Comparison of ENCODE assay signal across 3 cellular contexts in genomic region chrX:101993335-101993734, GRCh38.
TF ChIP-seq lines count a peak whose summit lies in the region.

No MANE protein-coding gene starts in this region.

TF ChIP-seq in A549, 52 proteins besides CTCF, POLR2A, EP300 and RAD21:
- TF ChIP-seq ELK1 (IDR thresholded peaks at IDR 0.05; ENCODE audit: low read depth, low read length) (no peak), BCL3 (IDR thresholded peaks at IDR 0.05) (no peak), NFE2L2 (conservative IDR thresholded peaks at IDR 0.05; ENCODE audit: low read length) (0 out of 2 replicates have a peak, but pooled peaks have one; percentile 19), MAFK (IDR thresholded peaks at IDR 0.05; ENCODE audit: partially characterized antibody) (peak; percentile 56)

TF ChIP-seq in IMR-90, 13 proteins besides CTCF, POLR2A, EP300 and RAD21 (continued from another document):
- TF ChIP-seq USF2 (IDR thresholded peaks at IDR 0.05; ENCODE audit: low read depth, low read length) (no peak), RCOR1 (IDR thresholded peaks at IDR 0.05; ENCODE audit: insufficient replicate concordance, low read length) (no peak), CHD1 (IDR thresholded peaks at IDR 0.05; ENCODE audit: low read depth, low read length) (no peak), MAFK (IDR thresholded peaks at IDR 0.05; ENCODE audit: low read depth, low read length) (peak; percentile 44), NFE2L2 (IDR thresholded peaks at IDR 0.05; ENCODE audit: low read depth, low read length) (peak; percentile 66)

TF ChIP-seq in K562, 482 proteins besides CTCF, POLR2A, EP300 and RAD21 (continued from another document):
- TF ChIP-seq CUX1 (CRISPR knock-in tag; IDR thresholded peaks at IDR 0.05): no peak
- no peak for TF ChIP-seq THAP12 (CRISPR knock-in tag; IDR thresholded peaks at IDR 0.05)
- no peak for TF ChIP-seq SREBF2 (CRISPR knock-in tag; IDR thresholded peaks at IDR 0.05)
- TF ChIP-seq SMARCC2 (IDR thresholded peaks at IDR 0.05; ENCODE audit: low read depth): no peak
- TF ChIP-seq PBX2 (CRISPR knock-in tag; IDR thresholded peaks at IDR 0.05; ENCODE audit: low read depth): no peak
- TF ChIP-seq PBX2 (tag; conservative IDR thresholded peaks at IDR 0.05; ENCODE audit: low read depth): no peak
- TF ChIP-seq NFRKB (IDR thresholded peaks at IDR 0.05; ENCODE audit: low read depth): no peak
- TF ChIP-seq VEZF1 (CRISPR knock-in tag; IDR thresholded peaks at IDR 0.05): no peak
- TF ChIP-seq MLLT1 (IDR thresholded peaks at IDR 0.05): no peak
- no peak for TF ChIP-seq HDAC6 (IDR thresholded peaks at IDR 0.05; ENCODE audit: low read depth, low read length)
- TF ChIP-seq ZNF347 (CRISPR knock-in tag; IDR thresholded peaks at IDR 0.05; ENCODE audit: low read depth): no peak
- TF ChIP-seq SMAD1 (IDR thresholded peaks at IDR 0.05; ENCODE audit: low read depth, low read length, partially characterized antibody): no peak
- no peak for TF ChIP-seq HMBOX1 (IDR thresholded peaks at IDR 0.05)
- peak; percentile 21; the same call in 1 of the 2 replicates for TF ChIP-seq ZNF316 (IDR thresholded peaks at IDR 0.05)
- TF ChIP-seq MAFF (IDR thresholded peaks at IDR 0.05; ENCODE audit: low read length): no peak
- 0 out of 2 replicates have a peak, but pooled peaks have one; percentile 9 for TF ChIP-seq C11orf30 (IDR thresholded peaks at IDR 0.05; ENCODE audit: low read depth)
- TF ChIP-seq ZNF586 (CRISPR knock-in tag; conservative IDR thresholded peaks at IDR 0.05): no peak
